11 cellular contexts compared by ENCODE assay signal in genomic region chr22:32661296-32661695, GRCh38.
DNase-seq lines count a peak whose midpoint lies in the region; TF ChIP-seq lines count a peak whose summit lies in the region.
"Had no signal": no experiment of that assay in that cellular context is flagged by ENCODE, and none has a peak within 500 bp of the region (broad histone marks: within the 10 kb centered on the region; RNA-seq: fewer than 3 reads in every experiment).

No MANE protein-coding gene starts in this region.

- CTCF ChIA-PET in AG04449 (lab: Yijun Ruan, JAX), result interaction anchor here (0.9 to 12.5 kb wide), 18 partner anchors 8 to 344 kb away, joined by 3 to 578 read pairs (median 7); partner anchors contain the start of gene TIMP3

- H3K9me3 Mint-ChIP-seq in nephron progenitor cell, result no peaks in the 10 kb centered on the region

- POLR2A ChIA-PET in AG04449 (lab: Yijun Ruan, JAX), result interaction anchor here (1.8 to 4.9 kb wide), 4 partner anchors 12 to 143 kb away, joined by 8 to 60 read pairs (median 21); partner anchors contain the start of gene TIMP3

- H3K4me3 ChIP-seq in AG04449 (ENCODE audit: low read depth, low read length), result 0 out of 2 replicates have a peak overlapping the region, but pooled peaks have one; percentile 6
- no peak overlapping the region for H3K4me3 ChIP-seq in fibroblast of the aortic adventitia (ENCODE audit: low read depth, low read length)
- H3K4me3 ChIP-seq: BLaER1 had no signal

- TF ChIP-seq CTCF in AG04449 (IDR thresholded peaks at IDR 0.05; ENCODE audit: insufficient read depth, low read length, missing control alignments) (no peak), fibroblast of the aortic adventitia (IDR thresholded peaks at IDR 0.05; ENCODE audit: insufficient read depth, low read length) (no peak), nephron progenitor cell (IDR thresholded peaks at IDR 0.05) (no peak)

- peaks cover 31% of the 10 kb centered on the region for H3K27me3 Mint-ChIP-seq in nephron progenitor cell (ENCODE audit: low read depth, poor library complexity)

- H3K36me3 Mint-ChIP-seq in nephron progenitor cell (ENCODE audit: low read depth), result no peaks in the 10 kb centered on the region

- peak; percentile 50 for DNase-seq in AG04449 (ENCODE audit: low read depth, low spot score)
- peak; percentile 97 for DNase-seq in RPMI7951 (ENCODE audit: low read depth)
- DNase-seq in fibroblast of the aortic adventitia (ENCODE audit: low read depth), result peak; percentile 94
- peak; percentile 78 for DNase-seq in non-pigmented ciliary epithelial cell (ENCODE audit: low read depth)
- DNase-seq in NCI-H2227 (lab: John Stamatoyannopoulos, UW; ENCODE audit: unreplicated experiment), result no peak
- no peak for DNase-seq in nephron progenitor cell
- DNase-seq in activated CD8-positive, alpha-beta memory T cell treated with anti-CD3 and anti-CD28 coated beads, Interleukin-2, amount 50 U/mL, for 4 hours, result no peak
- no peak for DNase-seq in HuH-7.5 (ENCODE audit: low spot score)
- DNase-seq: activated effector memory CD4-positive, alpha-beta T cell treated with Interleukin-2 at 50 U/mL for 16 hours; NCI-H524 had no signal

- H3K4me3 Mint-ChIP-seq in nephron progenitor cell, result no peak overlapping the region

- no peak overlapping the region for H3K27ac Mint-ChIP-seq in nephron progenitor cell

- H3K4me1 Mint-ChIP-seq in nephron progenitor cell, result no peaks in the 10 kb centered on the region

Comparison
In these comparisons a context has a peak if more than half of its experiments do, and no peak if none do; other contexts are left out.
1. DNase-seq: peak in AG04449 (single experiment), RPMI7951 (single experiment), fibroblast of the aortic adventitia (single experiment) and non-pigmented ciliary epithelial cell (single experiment); none in NCI-H2227 (single experiment), nephron progenitor cell (single experiment), activated CD8-positive, alpha-beta memory T cell treated with anti-CD3 and anti-CD28 coated beads, Interleukin-2, amount 50 U/mL, for 4 hours (single experiment) and HuH-7.5 (single experiment).